1 cellular context compared by ENCODE assay signal in genomic region chr7:136058561-136058960, GRCh38.
TF ChIP-seq lines count a peak whose summit lies in the region.

No MANE protein-coding gene starts in this region.

TF ChIP-seq in SK-N-SH, 30 proteins besides CTCF, POLR2A, EP300 and RAD21 (continued from another document):
- TF ChIP-seq REST (IDR thresholded peaks at IDR 0.05; ENCODE audit: low read depth, low read length) (no peak), USF1 (IDR thresholded peaks at IDR 0.05; ENCODE audit: borderline replicate concordance, low read depth) (no peak), MEF2A (IDR thresholded peaks at IDR 0.05; ENCODE audit: borderline replicate concordance, low read depth) (no peak), FOXM1 (IDR thresholded peaks at IDR 0.05; ENCODE audit: low read depth) (no peak), GATA2 (CRISPR knock-in tag; IDR thresholded peaks at IDR 0.05) (no peak), ZBTB33 (IDR thresholded peaks at IDR 0.05; ENCODE audit: borderline replicate concordance, low read depth) (no peak), GABPA (IDR thresholded peaks at IDR 0.05; ENCODE audit: low read depth) (no peak), RFX5 (IDR thresholded peaks at IDR 0.05; ENCODE audit: low read length) (no peak), RXRA (IDR thresholded peaks at IDR 0.05; ENCODE audit: borderline replicate concordance, low read depth) (no peak), NRF1 (IDR thresholded peaks at IDR 0.05; ENCODE audit: low read depth, low read length) (no peak), PBX3 (IDR thresholded peaks at IDR 0.05) (no peak)
